Comparison of ENCODE assay signal across 36 cellular contexts in genomic region chr3:77059354-77059753, GRCh38. TPM values are rescaled to one million over a fixed set of nuclear protein-coding genes. Genes with fewer than 3 reads are reported as not detected.
"Had no signal": no experiment of that assay in that cellular context is flagged by ENCODE, and none has a peak within 500 bp of the region (broad histone marks: within the 10 kb centered on the region; RNA-seq: fewer than 3 reads in every experiment).

No MANE protein-coding gene starts in this region.

- H3K36me3 ChIP-seq: MG63 had no signal

- H3K4me3 ChIP-seq: MG63 had no signal

- H3K27me3 ChIP-seq: MG63 had no signal

- H3K9me3 ChIP-seq: MG63 had no signal

- DNase-seq: Karpas-422, Kasumi-1, MG63, MM.1S, MV-4-11, NCI-H1048, NCI-H1092, NCI-H1092 treated with DMSO at 0.1 percent for 48 hours, NCI-H1105, NCI-H1105 treated with DMSO at 0.1 percent for 48 hours, NCI-H1417, NCI-H1417 treated with DMSO at 0.1 percent for 48 hours, NCI-H1436, NCI-H1436 treated with DMSO at 0.1 percent for 48 hours, NCI-H1694, NCI-H1694 treated with DMSO at 0.1 percent for 48 hours, NCI-H187, NCI-H187 treated with DMSO at 0.1 percent for 48 hours, NCI-H1930, NCI-H2029, NCI-H2029 treated with DMSO at 0.1 percent for 48 hours, NCI-H2081, NCI-H2081 treated with DMSO at 0.1 percent for 48 hours, NCI-H2107, NCI-H2171, NCI-H2171 treated with DMSO at 0.1 percent for 48 hours, NCI-H2227 treated with DMSO at 0.1 percent for 48 hours, NCI-H226, NCI-H345, NCI-H446, NCI-H446 treated with DMSO at 0.1 percent for 48 hours, NCI-H510A, NCI-H510A treated with DMSO at 0.1 percent for 48 hours had no signal

RNA-seq across cellular contexts. Expression of gene ROBO2, which starts 19.5 kb away (rescaled TPM):
- total RNA-seq: LHCN-M2, M059J, MCF 10A had no signal
